Comparison of ENCODE assay signal across 18 cellular contexts in genomic region chr17:60356947-60357346, GRCh38. TPM values are rescaled to one million over a fixed set of nuclear protein-coding genes. Genes with fewer than 3 reads are reported as not detected.
DNase-seq lines count a peak whose midpoint lies in the region; ATAC-seq, FAIRE-seq and TF ChIP-seq lines count a peak whose summit lies in the region.
"Had no signal": no experiment of that assay in that cellular context is flagged by ENCODE, and none has a peak within 500 bp of the region (broad histone marks: within the 10 kb centered on the region; RNA-seq: fewer than 3 reads in every experiment).

No MANE protein-coding gene starts in this region.

- TF ChIP-seq RAD21 in K562 (CRISPR knock-in tag; conservative IDR thresholded peaks at IDR 0.05 in 1 of 2, IDR thresholded peaks at IDR 0.05 in 1 of 2), result no peak

- intact Hi-C loops in K562 (cut with micrococcal nuclease), result no loop called here
- intact Hi-C loops in left lung (cut with DNase I), result no loop called here

- H3K4me2 ChIP-seq in K562 (ENCODE audit: insufficient read depth, low read length), result no peak overlapping the region

- H4K20me1 ChIP-seq in K562 (replicated peaks; ENCODE audit: control insufficient read depth, insufficient read depth, low read length), result peaks cover 3% of the 10 kb centered on the region; the same call in 1 of the 2 replicates

- CTCF ChIA-PET in HEK293 (lab: Yijun Ruan, JAX) (interaction anchor here (0.7 to 0.8 kb wide), 2 partner anchors 15 to 17 kb away, joined by 3 read pairs; no protein-coding TSS in a partner anchor), K562 (lab: Yijun Ruan, JAX; ENCODE audit: low intra/inter-chr PET ratio) (no interaction called here)

- POLR2A ChIA-PET in HEK293 (lab: Yijun Ruan, JAX), result no interaction called here
- POLR2A ChIA-PET in K562 (lab: Yijun Ruan, JAX), result interaction anchor here (1.8 kb wide), 1 partner anchor 10 kb away, joined by 6 read pairs; no protein-coding TSS in a partner anchor

- H3K9me1 ChIP-seq in K562 (ENCODE audit: control insufficient read depth, insufficient read depth, low read length), result no peaks in the 10 kb centered on the region

- H3K9ac ChIP-seq in K562 (ENCODE audit: insufficient read depth in 1 of 2, low read depth in 2 of 2, low read length in 2 of 2), result no peak overlapping the region
- H3K9ac ChIP-seq: SK-N-SH had no signal

- no peak for TF ChIP-seq POLR2A in K562 (conservative IDR thresholded peaks at IDR 0.05)

- H3K36me3 ChIP-seq in HEK293 (ENCODE audit: control insufficient read depth in 2 of 2, insufficient read depth in 1 of 2, low read length in 2 of 2), result no peaks in the 10 kb centered on the region
- peaks cover 3% of the 10 kb centered on the region; the same call in 2 of the 3 replicates for H3K36me3 ChIP-seq in K562 (ENCODE audit: control insufficient read depth, insufficient read depth, low read length)
- no peaks in the 10 kb centered on the region for H3K36me3 ChIP-seq in left lung
- H3K36me3 ChIP-seq: heart left ventricle had no signal

- in situ Hi-C loops in K562 (cut with MboI), result no loop called here

- H3K9me3 ChIP-seq in HEK293 (ENCODE audit: control insufficient read depth, insufficient read depth, low read depth, low read length) (no peaks in the 10 kb centered on the region), K562 (replicated peaks; ENCODE audit: control insufficient read depth, insufficient read depth, low read depth, low read length) (no peaks in the 10 kb centered on the region), left lung (no peaks in the 10 kb centered on the region)
- H3K9me3 ChIP-seq: SK-N-SH had no signal

- H3K27me3 ChIP-seq in K562 (ENCODE audit: control insufficient read depth in 2 of 2, insufficient read depth in 2 of 2, low read length in 2 of 2) (no peaks in the 10 kb centered on the region), left lung (no peaks in the 10 kb centered on the region)
- H3K27me3 ChIP-seq: heart left ventricle had no signal

- H3K27ac ChIP-seq in HEK293 (ENCODE audit: extremely low read depth, low read depth, low read length), result no peak overlapping the region
- H3K27ac ChIP-seq in K562 (ENCODE audit: extremely low read depth, low read depth, low read length), result no peak overlapping the region; the same call in 2 of the 3 replicates
- H3K27ac ChIP-seq in left lung, result peak overlapping the region; percentile 37 to 49
- H3K27ac ChIP-seq: heart left ventricle had no signal

- H2AFZ ChIP-seq in K562 (ENCODE audit: low read depth, low read length), result no peak overlapping the region

- TF ChIP-seq CTCF in AG09309 (IDR thresholded peaks at IDR 0.05; ENCODE audit: control insufficient read depth, insufficient read depth, low read depth, low read length, missing control alignments) (no peak), HEK293 (tag by site-specific recombination; IDR thresholded peaks at IDR 0.05) (no peak), K562 (IDR thresholded peaks at IDR 0.05 in 2 of 3, conservative IDR thresholded peaks at IDR 0.05 in 1 of 3; ENCODE audit: insufficient read depth in 2 of 3, low read depth in 1 of 3, low read length in 3 of 3) (no peak), left lung (IDR thresholded peaks at IDR 0.05) (no peak)

- H3K4me1 ChIP-seq in HEK293 (ENCODE audit: control insufficient read depth, insufficient read depth, low read length) (peaks cover 18% of the 10 kb centered on the region), K562 (replicated peaks in 1 of 2; ENCODE audit: control insufficient read depth in 2 of 2, insufficient read depth in 2 of 2, low read length in 2 of 2) (peaks cover 12 to 26% of the 10 kb centered on the region in 2 experiments; a peak in 4 of 5 replicates), left lung (peaks cover 13 to 55% of the 10 kb centered on the region in 2 donors)

- BruUV-seq in K562 (replicated peaks; lab: Mats Ljungman, UMichigan), result no TSS peak

- peaks cover 86% of the 10 kb centered on the region for H3K79me2 ChIP-seq in K562 (ENCODE audit: control insufficient read depth, insufficient read depth, low read length)

- ATAC-seq in K562 (no peak), left lung (no peak)
- ATAC-seq: naive thymus-derived CD4-positive, alpha-beta T cell had no signal

- WGBS in K562 (ENCODE audit: insufficient coverage, low coverage, missing lambda C conversion rate), result 63% methylated on average over 2 of the region's 2 CpGs

- DNase-seq in AG09309 (ENCODE audit: low read depth), result peak; percentile 7
- peak in 1 of 4 experiments; percentile 16 for DNase-seq in K562 (ENCODE audit: extremely low read depth in 1 of 4, low spot score in 3 of 4)
- no peak for DNase-seq in left lung
- DNase-seq in NCI-H1436 (lab: John Stamatoyannopoulos, UW), result no peak
- no peak for DNase-seq in anterior cingulate cortex (lab: John Stamatoyannopoulos, UW)
- no peak for DNase-seq in stimulated activated CD4-positive, alpha-beta T cell treated with anti-CD3 and anti-CD28 coated beads, Interleukin-15, amount 100 ng/mL, for 24 hours
- DNase-seq in NCI-H524 (lab: John Stamatoyannopoulos, UW), result no peak
- DNase-seq: activated naive CD8-positive, alpha-beta T cell treated with anti-CD3 and anti-CD28 coated beads for 36 hours; CD4-positive, alpha-beta T cell; H7; heart left ventricle; Karpas-422; naive thymus-derived CD4-positive, alpha-beta T cell; NCI-H2029; SK-N-SH; stimulated activated CD4-positive, alpha-beta T cell treated with anti-CD3 and anti-CD28 coated beads, Interleukin-4, amount 100 ng/mL, for 4 hours; stimulated activated naive CD4-positive, alpha-beta T cell had no signal

- no peak for FAIRE-seq in K562 (lab: Jason Lieb, UNC)

- H3K4me3 ChIP-seq in AG09309 (ENCODE audit: control insufficient read depth, low read depth, low read length), result no peak overlapping the region
- no peak overlapping the region for H3K4me3 ChIP-seq in HEK293 (ENCODE audit: low read depth, low read length)
- H3K4me3 ChIP-seq in K562, result no peak overlapping the region
- H3K4me3 ChIP-seq in left lung, result no peak overlapping the region
- H3K4me3 ChIP-seq: heart left ventricle had no signal

- TF ChIP-seq EP300 in K562 (IDR thresholded peaks at IDR 0.05; ENCODE audit: low read length), result 0 out of 2 replicates have a peak, but pooled peaks have one; percentile 8

TF ChIP-seq in HEK293, 187 proteins besides CTCF, POLR2A, EP300 and RAD21 (continues in another document):
- TF ChIP-seq ZNF354C (tag by site-specific recombination; IDR thresholded peaks at IDR 0.05; ENCODE audit: borderline replicate concordance, low read depth), result no peak
- TF ChIP-seq ZNF362 (tag by site-specific recombination; IDR thresholded peaks at IDR 0.05), result no peak

RNA-seq across cellular contexts. Expression of gene USP32, which starts 35.0 kb away (rescaled TPM):
- 97.3 and 280 TPM in 2 replicates for total RNA-seq in K562 (2011; cell fraction: chromatin; rRNA removed; ENCODE audit: low replicate concordance)
- total RNA-seq in K562 (2011; cell fraction: nucleolus; rRNA removed), result 42.9 and 54.7 TPM in 2 replicates
- total RNA-seq in K562 (2011; cell fraction: nucleoplasm; rRNA removed), result 86.6 and 92.1 TPM in 2 replicates
- total RNA-seq in K562 (2014; rRNA removed) (33.6 and 36.0 TPM in 2 replicates), K562 (2014; rRNA removed; fragmentation: Illumina TruSeq; extraction: Trizol) (52.3 and 58.6 TPM in 2 replicates), K562 (2015; rRNA removed; fragmentation: Illumina TruSeq; extraction: Trizol) (56.3 and 60.6 TPM in 2 replicates), K562 (2021) (52.4 and 57.1 TPM in 2 replicates), left lung (10 to 100 TPM; 52.7 to 73.2 TPM)
- polyA plus RNA-seq in K562 (2011; rRNA removed) (48.8 and 69.3 TPM in 2 replicates), K562 (2014; fragmentation: Illumina TruSeq; extraction: Trizol) (41.1 and 47.1 TPM in 2 replicates), K562 (2014; fragmentation: Nextera tagmentation; extraction: Ambion mirVana) (10 to 100 TPM; 18.0 to 19.7 TPM), K562 (2014; rRNA removed) (31.6 and 35.6 TPM in 2 replicates)
- polyA plus RNA-seq in K562 (2011; cell fraction: cytosol; rRNA removed), result 20.4 and 25.9 TPM in 2 replicates
- 43.0 and 49.3 TPM in 2 replicates for polyA plus RNA-seq in K562 (2011; cell fraction: nucleus; rRNA removed)
- polyA plus RNA-seq in K562 (2012), result 32.0 and 43.0 TPM in 2 replicates
- 98.5 and 105 TPM in 2 replicates for polyA minus RNA-seq in K562 (2011; rRNA and poly(A)+ RNA removed)
- polyA minus RNA-seq in K562 (2011; cell fraction: cytosol; rRNA and poly(A)+ RNA removed), result 41.5 and 42.5 TPM in 2 replicates
- 26.4 and 48.5 TPM in 2 replicates for polyA minus RNA-seq in K562 (2011; cell fraction: nucleus; rRNA and poly(A)+ RNA removed)

Comparison
In these comparisons a context has a peak if more than half of its experiments do, and no peak if none do; other contexts are left out.
1. H3K27ac ChIP-seq: peak in left lung (2 of 2); none in HEK293 (single experiment) and K562 (single experiment).